ENCODE assay signal across 3 cellular contexts in the genomic region with DNA sequence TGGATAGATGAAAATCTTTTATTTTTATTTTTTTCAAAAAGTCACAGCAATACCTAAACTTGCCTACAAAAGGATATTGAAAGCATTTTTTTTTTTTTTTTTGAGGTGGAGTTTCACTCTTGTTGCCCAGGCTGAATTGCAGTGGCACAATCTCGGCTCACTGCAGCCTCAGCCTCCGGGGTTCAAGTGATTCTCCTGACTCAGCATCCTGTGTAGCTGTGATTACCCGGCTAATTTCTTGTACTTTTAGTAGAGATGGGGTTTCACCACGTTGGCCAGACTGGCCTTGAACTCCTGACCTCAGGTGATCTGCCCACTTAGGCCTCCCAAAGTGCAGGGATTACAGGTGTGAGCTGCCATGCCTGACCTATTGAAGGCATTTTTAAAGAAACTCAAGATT.
TF ChIP-seq lines count a peak whose summit lies in the region.

No MANE protein-coding gene starts in this region.

TF ChIP-seq in A549, 52 proteins besides CTCF, POLR2A, EP300 and RAD21:
- TF ChIP-seq MAFK (IDR thresholded peaks at IDR 0.05; ENCODE audit: partially characterized antibody), result peak; percentile 27

TF ChIP-seq in H1, 55 proteins besides CTCF, POLR2A, EP300 and RAD21:
- TF ChIP-seq MAFK (IDR thresholded peaks at IDR 0.05; ENCODE audit: low read depth, low read length), result peak; percentile 42; the same call in 1 of the 2 replicates

TF ChIP-seq in HepG2, 621 proteins besides CTCF, POLR2A, EP300 and RAD21:
- peak in 1 of 2 experiments; percentile 53; a peak in 2 of 4 replicates for TF ChIP-seq MAFK (conservative IDR thresholded peaks at IDR 0.05 in 1 of 2, IDR thresholded peaks at IDR 0.05 in 1 of 2; ENCODE audit: low read length in 2 of 2)
- 0 out of 2 replicates have a peak, but pooled peaks have one; percentile 11 for TF ChIP-seq MAFF (IDR thresholded peaks at IDR 0.05; ENCODE audit: low read depth, low read length)
